12 cellular contexts compared by ENCODE assay signal in genomic region chr9:131330814-131331600, GRCh38. TPM values are rescaled to one million over a fixed set of nuclear protein-coding genes. Genes with fewer than 3 reads are reported as not detected.
A peak's percentile ranks its signal among the peaks of the same experiment; 100 is the strongest.
DNase-seq lines count a peak whose midpoint lies in the region; ATAC-seq, FAIRE-seq and TF ChIP-seq lines count a peak whose summit lies in the region.
"Had no signal": no experiment of that assay in that cellular context is flagged by ENCODE, and none has a peak within 500 bp of the region (broad histone marks: within the 10 kb centered on the region; RNA-seq: fewer than 3 reads in every experiment).

No MANE protein-coding gene starts in this region.

- TF ChIP-seq EP300 in H1 (IDR thresholded peaks at IDR 0.05; ENCODE audit: borderline replicate concordance in 1 of 2, low read depth in 2 of 2, low read length in 2 of 2), result peak in 1 of 2 experiments; percentile 81; a peak in 1 of 3 replicates

- H3K36me3 ChIP-seq in H1 (ENCODE audit: control insufficient read depth in 2 of 4, insufficient read depth in 4 of 4, low read length in 3 of 4) (no peaks in the 10 kb centered on the region), kidney (ENCODE audit: control insufficient read depth in 1 of 2, insufficient read depth in 2 of 2, low read length in 2 of 2) (no peaks in the 10 kb centered on the region)
- H3K36me3 ChIP-seq: tibial nerve had no signal

- FAIRE-seq in H1 (lab: Jason Lieb, UNC), result no peak
- no peak for FAIRE-seq in kidney (lab: Jason Lieb, UNC)
- FAIRE-seq: astrocyte had no signal

- intact Hi-C loops in Right ventricle myocardium inferior (cut with DNase I), result loop anchor here (5.0 kb wide), 1 partner anchor 39 kb away; no protein-coding TSS in a partner anchor
- intact Hi-C loops in cardiac septum (cut with DNase I), result loop anchor here (10.0 kb wide), 1 partner anchor 56 kb away; the partner anchor contains the start of gene FAM78A
- intact Hi-C loops in kidney (cut with DNase I), result no loop called here

- peak overlapping the region; percentile 92; the same call in 1 of the 2 replicates for H2BK5ac ChIP-seq in H1 (ENCODE audit: low read depth, low read length)

- H2AFZ ChIP-seq in H1 (ENCODE audit: low read length), result peak overlapping the region; percentile 3; the same call in 1 of the 2 replicates

- no peaks in the 10 kb centered on the region for H3K79me2 ChIP-seq in H1 (ENCODE audit: control insufficient read depth in 1 of 2, insufficient read depth in 2 of 2, low read length in 2 of 2)

- CTCF ChIA-PET in H1 (lab: Charles Lee; ENCODE audit: partially characterized antibody), result interaction anchor here (0.6 to 2.2 kb wide), 9 partner anchors 11 to 165 kb away, joined by 3 to 10 read pairs (median 3); no protein-coding TSS in a partner anchor

- DNase-seq in Right ventricle myocardium inferior (ENCODE audit: missing footprints) (no peak), cardiac septum (ENCODE audit: low spot score) (no peak), H1 (ENCODE audit: low read depth in 1 of 2, low spot score in 2 of 2) (peak; percentile 73 to 80), kidney (peak; percentile 51), activated T-cell treated with anti-CD3 and anti-CD28 coated beads for 4 hours (no peak)
- DNase-seq in activated CD4-positive, alpha-beta T cell treated with anti-CD3 and anti-CD28 coated beads, Interleukin-2, amount 50 U/mL, for 4 hours, result no peak
- DNase-seq: DMS53 had no signal

- peak overlapping the region; percentile 1 to 47; a peak in 2 of 4 replicates for H3K4me2 ChIP-seq in H1 (ENCODE audit: insufficient read depth in 1 of 2, low read depth in 2 of 2, low read length in 2 of 2)

- POLR2A ChIA-PET in H1 (lab: Charles Lee; ENCODE audit: partially characterized antibody), result interaction anchor here (0.9 to 1.6 kb wide), 6 partner anchors 19 to 74 kb away, joined by 3 to 4 read pairs (median 3); no protein-coding TSS in a partner anchor

- no peak overlapping the region for H2AK5ac ChIP-seq in H1 (ENCODE audit: low read depth, low read length)

- H3K9ac ChIP-seq in H1 (replicated peaks in 1 of 4; ENCODE audit: extremely low read depth in 1 of 4, low read depth in 3 of 4, low read length in 3 of 4) (no peak overlapping the region), kidney (ENCODE audit: low read length in 2 of 2) (no peak overlapping the region)

- H3K4me3 ChIP-seq in H1 (ENCODE audit: extremely low read depth in 1 of 4, insufficient read depth in 2 of 4, low read depth in 3 of 4, low read length in 4 of 4) (peak overlapping the region in 2 of 4 experiments; percentile 14 to 32; a peak in 3 of 8 replicates), kidney (ENCODE audit: low read length in 2 of 2) (no peak overlapping the region)
- H3K4me3 ChIP-seq: skin epidermis, tibial nerve had no signal

- no peaks in the 10 kb centered on the region for H4K20me1 ChIP-seq in H1 (replicated peaks in 1 of 2; ENCODE audit: control insufficient read depth in 1 of 2, insufficient read depth in 2 of 2, low read length in 2 of 2)

- 40% methylated on average over 16 of the region's 18 CpGs; no CpG with 5 or more reads in 1 of the 2 experiments for WGBS in H1 (ENCODE audit: extremely low coverage in 1 of 2, insufficient coverage in 1 of 2, insufficient read length in 1 of 2, insufficient replicate concordance in 2 of 2, low coverage in 1 of 2, low lambda C conversion rate in 2 of 2, missing lambda C conversion rate in 1 of 2), 2 experiments

- H4K8ac ChIP-seq in H1 (ENCODE audit: extremely low read depth, insufficient read depth, low read length), result no peak overlapping the region

- no peak overlapping the region for H3K4ac ChIP-seq in H1 (replicated peaks; ENCODE audit: insufficient read length, low read depth, low read length)

- H3K14ac ChIP-seq in H1 (ENCODE audit: insufficient read length), result no peak overlapping the region

- ATAC-seq in Right ventricle myocardium inferior (peak; percentile 17), GM18907 (IDR thresholded peaks at IDR 0.05; ENCODE audit: unreplicated experiment) (no peak), HG03135 (IDR thresholded peaks at IDR 0.05; ENCODE audit: unreplicated experiment) (no peak)

- H3K23ac ChIP-seq in H1 (ENCODE audit: insufficient read length), result no peak overlapping the region

- H3K23me2 ChIP-seq in H1 (ENCODE audit: low read depth, low read length), result no peaks in the 10 kb centered on the region

- no peak overlapping the region for H2BK15ac ChIP-seq in H1 (ENCODE audit: low read length)

- TF ChIP-seq CTCF in H1 (IDR thresholded peaks at IDR 0.05; ENCODE audit: control extremely low read depth in 1 of 3, insufficient read depth in 1 of 3, low read depth in 1 of 3, low read length in 3 of 3), result no peak
- TF ChIP-seq CTCF in kidney (IDR thresholded peaks at IDR 0.05; ENCODE audit: borderline replicate concordance, extremely low read depth, insufficient read depth), result no peak

- no peaks in the 10 kb centered on the region for H3K79me1 ChIP-seq in H1 (ENCODE audit: low read depth, low read length)

- H3K18ac ChIP-seq in H1 (ENCODE audit: extremely low read depth, low read length), result peak overlapping the region; percentile 88

- H3K9me3 ChIP-seq in H1 (ENCODE audit: insufficient read depth in 2 of 2, low read depth in 1 of 2, low read length in 1 of 2) (no peaks in the 10 kb centered on the region), kidney (ENCODE audit: control insufficient read depth in 1 of 2, low read length in 2 of 2) (no peaks in the 10 kb centered on the region)
- H3K9me3 ChIP-seq: tibial nerve had no signal

- no peak for TF ChIP-seq POLR2A in H1 (IDR thresholded peaks at IDR 0.05; ENCODE audit: control extremely low read depth in 1 of 2, low read depth in 2 of 2, low read length in 2 of 2)

- TF ChIP-seq RAD21 in H1 (IDR thresholded peaks at IDR 0.05 in 1 of 2, conservative IDR thresholded peaks at IDR 0.05 in 1 of 2; ENCODE audit: low read depth in 2 of 2, low read length in 2 of 2), result peak; percentile 11 to 27; a peak in 1 of 4 replicates

- peak overlapping the region; percentile 62 for H2BK120ac ChIP-seq in H1 (replicated peaks; ENCODE audit: low read depth, low read length)

- H3K27ac ChIP-seq in H1 (ENCODE audit: low read depth, low read length), result peak overlapping the region; percentile 62; the same call in 1 of the 2 replicates
- H3K27ac ChIP-seq in kidney (ENCODE audit: low read depth in 2 of 2, low read length in 2 of 2), result no peak overlapping the region
- H3K27ac ChIP-seq: skin epidermis, tibial nerve had no signal

- no peaks in the 10 kb centered on the region for H3K27me3 ChIP-seq in H1 (replicated peaks in 1 of 4; ENCODE audit: control insufficient read depth in 3 of 4, extremely low read depth in 1 of 4, insufficient read depth in 3 of 4, low read length in 3 of 4)
- H3K27me3 ChIP-seq: tibial nerve had no signal

- 0 out of 2 replicates have a peak overlapping the region, but pooled peaks have one; percentile 34 for H2BK20ac ChIP-seq in H1 (ENCODE audit: low read length)

- 0 out of 2 replicates have a peak overlapping the region, but pooled peaks have one; percentile 43 for H2BK12ac ChIP-seq in H1 (ENCODE audit: low read depth, low read length)

- H3K56ac ChIP-seq in H1 (replicated peaks; ENCODE audit: insufficient read length, low read depth, low read length), result no peak overlapping the region

- no peak overlapping the region for H4K5ac ChIP-seq in H1 (ENCODE audit: insufficient read length, low read depth, low read length)

- peaks cover 0 to 19% (median 9%) of the 10 kb centered on the region in 4 experiments; a peak in 6 of 7 replicates for H3K4me1 ChIP-seq in H1 (replicated peaks in 1 of 4; ENCODE audit: control insufficient read depth in 3 of 4, insufficient read depth in 4 of 4, low read length in 3 of 4)
- H3K4me1 ChIP-seq in kidney (ENCODE audit: control insufficient read depth in 1 of 2, insufficient read depth in 1 of 2, low read depth in 1 of 2, low read length in 2 of 2), result no peaks in the 10 kb centered on the region

- peak overlapping the region; percentile 69 for H4K91ac ChIP-seq in H1 (replicated peaks; ENCODE audit: insufficient read length, low read length)

TF ChIP-seq in H1, 55 proteins besides CTCF, POLR2A, EP300 and RAD21 (continues in another document):
- TF ChIP-seq CBX5 (IDR thresholded peaks at IDR 0.05; ENCODE audit: low read depth, low read length) (no peak), KDM5A (IDR thresholded peaks at IDR 0.05; ENCODE audit: low read length) (no peak), SUZ12 (IDR thresholded peaks at IDR 0.05; ENCODE audit: low read length) (no peak), MAX (IDR thresholded peaks at IDR 0.05) (peak; percentile 76), GABPA (IDR thresholded peaks at IDR 0.05; ENCODE audit: borderline replicate concordance, insufficient read depth, low read length) (peak; percentile 94), EGR1 (IDR thresholded peaks at IDR 0.05; ENCODE audit: borderline replicate concordance, low read depth, low read length) (peak; percentile 33; the same call in 1 of the 2 replicates)

RNA-seq across cellular contexts. Expression of gene PLPP7, which starts 41.5 kb away (rescaled TPM):
- total RNA-seq in Right ventricle myocardium inferior (107 TPM), cardiac septum (78.7 TPM), kidney (4.0 TPM)
- 3.4 TPM in 2 replicates for total RNA-seq in H1 (2021; fragmentation: NEBNext Ultra II Directional; extraction: Animal tissue kit (Norgen Biotek cat#: 25700))
- polyA plus RNA-seq in H1 (2011; rRNA removed) (3.9 and 5.0 TPM in 2 replicates), kidney (ENCODE audit: insufficient read depth, low read depth, low replicate concordance) (5.5 TPM)
- polyA plus RNA-seq in H1 (2011; cell fraction: cytosol; rRNA removed), result 4.2 TPM
- 3.9 TPM for polyA plus RNA-seq in H1 (2011; cell fraction: nucleus; rRNA removed)
- 2.0 to 3.0 TPM (median 2.6 TPM) in 4 replicates for polyA plus RNA-seq in H1 (2012, experiment 1 of 2)
- 4.4 TPM for polyA plus RNA-seq in H1 (2012, experiment 2 of 2)
- polyA plus RNA-seq in H1 (2013, experiment 1 of 2), result 1.6 TPM
- 1.5 TPM for polyA plus RNA-seq in H1 (2013, experiment 2 of 2)
- 2.3 TPM in 2 replicates for polyA minus RNA-seq in H1 (2011; rRNA and poly(A)+ RNA removed)
- polyA minus RNA-seq in H1 (2011; cell fraction: cytosol; rRNA and poly(A)+ RNA removed), result 3.4 TPM
- 4.0 TPM for polyA minus RNA-seq in H1 (2011; cell fraction: nucleus; rRNA and poly(A)+ RNA removed)

RNA-seq across cellular contexts. Expression of gene FAM78A, which starts 54.7 kb away (rescaled TPM):
- total RNA-seq in Right ventricle myocardium inferior, result 62.9 TPM
- total RNA-seq in cardiac septum, result 27.2 TPM
- 3.1 and 3.5 TPM in 2 replicates for total RNA-seq in H1 (2021; fragmentation: NEBNext Ultra II Directional; extraction: Animal tissue kit (Norgen Biotek cat#: 25700))
- polyA plus RNA-seq in H1 (2011; rRNA removed), result 3.1 and 4.1 TPM in 2 replicates
- 2.5 TPM for polyA plus RNA-seq in H1 (2011; cell fraction: cytosol; rRNA removed)
- 5.1 TPM for polyA plus RNA-seq in H1 (2011; cell fraction: nucleus; rRNA removed)
- 2.3 to 3.0 TPM (median 2.9 TPM) in 4 replicates for polyA plus RNA-seq in H1 (2012, experiment 1 of 2)
- 3.0 TPM for polyA plus RNA-seq in H1 (2012, experiment 2 of 2)
- 1.2 TPM for polyA plus RNA-seq in H1 (2013, experiment 1 of 2)
- polyA plus RNA-seq in H1 (2013, experiment 2 of 2), result 1.4 TPM
- polyA minus RNA-seq in H1 (2011; rRNA and poly(A)+ RNA removed), result 3.0 and 3.1 TPM in 2 replicates
- polyA minus RNA-seq in H1 (2011; cell fraction: cytosol; rRNA and poly(A)+ RNA removed), result 2.4 TPM
- 1.7 TPM for polyA minus RNA-seq in H1 (2011; cell fraction: nucleus; rRNA and poly(A)+ RNA removed)
- 6.1 TPM for total RNA-seq in kidney
- 1.6 TPM for polyA plus RNA-seq in kidney (ENCODE audit: insufficient read depth, low read depth, low replicate concordance)

Comparison
In these comparisons a context has a peak if more than half of its experiments do, and no peak if none do; other contexts are left out.
1. DNase-seq: peak in H1 (2 of 2) and kidney (single experiment); none in Right ventricle myocardium inferior (single experiment), cardiac septum (single experiment), activated CD4-positive, alpha-beta T cell treated with anti-CD3 and anti-CD28 coated beads, Interleukin-2, amount 50 U/mL, for 4 hours (0 of 2) and activated T-cell treated with anti-CD3 and anti-CD28 coated beads for 4 hours (single experiment).
2. RNA of gene PLPP7, which starts 41.5 kb away (total RNA-seq): 107 TPM in Right ventricle myocardium inferior (single experiment) and 78.7 TPM in cardiac septum (single experiment); 4.0 TPM in kidney (single experiment) and 3.4 TPM in H1; every median in the first group is over 10 times any median in the second.